Comparison of ENCODE assay signal across 20 cellular contexts in genomic region chr2:173851256-173851655, GRCh38.
DNase-seq lines count a peak whose midpoint lies in the region; ATAC-seq and TF ChIP-seq lines count a peak whose summit lies in the region.
"Had no signal": no experiment of that assay in that cellular context is flagged by ENCODE, and none has a peak within 500 bp of the region (broad histone marks: within the 10 kb centered on the region; RNA-seq: fewer than 3 reads in every experiment).

No MANE protein-coding gene starts in this region.

- no peak overlapping the region for H3K27ac Mint-ChIP-seq in activated T-cell treated with anti-CD3 and anti-CD28 coated beads, Interleukin-2, amount 50 U/mL, for 24 hours
- H3K27ac Mint-ChIP-seq: activated CD4-positive, alpha-beta T cell treated with anti-CD3 and anti-CD28 coated beads, Interleukin-2, amount 10 ng/mL, durations not matched to agents 24 days and 14 days; nephron progenitor cell; T-helper 2 cell treated with Interferon-gamma antibody and Interleukin-4, amounts not matched to agents 5 μg/mL and 100 μg/mL, for 36 hours had no signal

- BruUV-seq in mammary epithelial cell (replicated peaks; lab: Mats Ljungman, UMichigan) = no TSS peak

- H4K20me1 ChIP-seq in mammary epithelial cell (ENCODE audit: insufficient read depth, low read length) = no peaks in the 10 kb centered on the region

- H3K4me3 Mint-ChIP-seq in activated T-cell treated with anti-CD3 and anti-CD28 coated beads, Interleukin-2, amount 50 U/mL, for 24 hours = no peak overlapping the region
- H3K4me3 Mint-ChIP-seq: activated CD4-positive, alpha-beta T cell treated with anti-CD3 and anti-CD28 coated beads, Interleukin-2, amount 10 ng/mL, durations not matched to agents 24 days and 14 days; nephron progenitor cell; T-helper 2 cell treated with Interferon-gamma antibody and Interleukin-4, amounts not matched to agents 5 μg/mL and 100 μg/mL, for 36 hours had no signal

- H3K4me3 ChIP-seq in mammary epithelial cell (replicated peaks in 1 of 3; ENCODE audit: insufficient read depth in 1 of 3, low read depth in 2 of 3, low read length in 3 of 3) = no peak overlapping the region
- no peak overlapping the region for H3K4me3 ChIP-seq in lung
- H3K4me3 ChIP-seq in lower lobe of right lung = no peak overlapping the region
- H3K4me3 ChIP-seq: dorsolateral prefrontal cortex had no signal

- H3K27ac ChIP-seq in mammary epithelial cell (ENCODE audit: insufficient read depth, low read depth, low read length) (no peak overlapping the region), lung (ENCODE audit: low read depth in 1 of 2, low read length in 1 of 2) (no peak overlapping the region), lower lobe of right lung (no peak overlapping the region)
- H3K27ac ChIP-seq: dorsolateral prefrontal cortex had no signal

- H3K4me2 ChIP-seq in mammary epithelial cell (ENCODE audit: insufficient read depth, low read depth, low read length) = no peak overlapping the region

- peaks cover 1% of the 10 kb centered on the region for H3K27me3 ChIP-seq in mammary epithelial cell (ENCODE audit: insufficient read depth, low read length)
- no peaks in the 10 kb centered on the region for H3K27me3 ChIP-seq in lung (ENCODE audit: control insufficient read depth, insufficient read depth)
- no peaks in the 10 kb centered on the region for H3K27me3 ChIP-seq in lower lobe of right lung (ENCODE audit: low read depth)

- H3K27me3 Mint-ChIP-seq in activated T-cell treated with anti-CD3 and anti-CD28 coated beads, Interleukin-2, amount 50 U/mL, for 24 hours = peaks cover 15% of the 10 kb centered on the region

- no peaks in the 10 kb centered on the region for H3K79me2 ChIP-seq in mammary epithelial cell (ENCODE audit: insufficient read depth, low read length)

- H3K4me1 ChIP-seq in mammary epithelial cell (ENCODE audit: insufficient read depth, low read length) (no peaks in the 10 kb centered on the region), lung (ENCODE audit: control insufficient read depth in 2 of 2, insufficient read depth in 2 of 2, low read length in 2 of 2) (no peaks in the 10 kb centered on the region), lower lobe of right lung (no peaks in the 10 kb centered on the region)
- H3K4me1 ChIP-seq: Caco-2 had no signal

- 13% methylated on average over 7 of the region's 7 CpGs for WGBS in mammary epithelial cell (ENCODE audit: low coverage, missing lambda C conversion rate)
- 76 to 90% methylated on average over 7 of the region's 7 CpGs for WGBS in lung, 2 donors

- intact Hi-C loops in mammary epithelial cell (cut with micrococcal nuclease) = no loop called here
- intact Hi-C loops in lower lobe of right lung (cut with DNase I) = no loop called here

- CTCF ChIA-PET in mammary epithelial cell (lab: Charles Lee; ENCODE audit: low non-redundant PET) = no interaction called here

- H3K9me3 Mint-ChIP-seq in activated T-cell treated with anti-CD3 and anti-CD28 coated beads, Interleukin-2, amount 50 U/mL, for 24 hours = no peaks in the 10 kb centered on the region
- H3K9me3 Mint-ChIP-seq: activated CD4-positive, alpha-beta T cell treated with anti-CD3 and anti-CD28 coated beads, Interleukin-2, amount 10 ng/mL, durations not matched to agents 24 days and 14 days; T-helper 2 cell treated with Interferon-gamma antibody and Interleukin-4, amounts not matched to agents 5 μg/mL and 100 μg/mL, for 36 hours had no signal

- no peak for ATAC-seq in lung (ENCODE audit: insufficient read depth, low FRiP score)
- no peak for ATAC-seq in lower lobe of right lung

- no peaks in the 10 kb centered on the region for H3K36me3 Mint-ChIP-seq in activated T-cell treated with anti-CD3 and anti-CD28 coated beads, Interleukin-2, amount 50 U/mL, for 24 hours (ENCODE audit: low read depth)

- DNase-seq in AG08395 (ENCODE audit: low spot score) = peak; percentile 52
- peak; percentile 50 for DNase-seq in M059J (ENCODE audit: low read depth)
- no peak for DNase-seq in mammary epithelial cell
- DNase-seq in lung (ENCODE audit: low spot score) = peak; percentile 40
- no peak for DNase-seq in NCI-H510A treated with DMSO at 0.1 percent for 48 hours (lab: John Stamatoyannopoulos, UW)
- DNase-seq in activated T-cell treated with anti-CD3 and anti-CD28 coated beads, Interleukin-2, amount 50 U/mL, for 24 hours = no peak
- DNase-seq in activated effector memory CD4-positive, alpha-beta T cell treated with Interleukin-2 at 50 U/mL for 16 hours = no peak
- DNase-seq in lower lobe of right lung = no peak
- DNase-seq: activated CD4-positive, alpha-beta T cell treated with anti-CD3 and anti-CD28 coated beads, Interleukin-2, amount 10 ng/mL, durations not matched to agents 24 days and 14 days; activated T-cell treated with anti-CD3 and anti-CD28 coated beads, Interleukin-2, amount 50 U/mL, for 48 hours; amniotic stem cell; Caco-2; NCI-H1930; NCI-H69; nephron progenitor cell; retina; RPMI8226; stimulated activated CD4-positive, alpha-beta T cell treated with anti-CD3 and anti-CD28 coated beads, Interleukin-1b, Interleukin-23, amount 100 ng/mL, for 48 hours had no signal

- dilution Hi-C loops in mammary epithelial cell (cut with HindIII; ENCODE audit: low sequenced_read_pairs) = no loop called here

- H2AFZ ChIP-seq in mammary epithelial cell (ENCODE audit: low read depth, low read length) = peak overlapping the region; percentile 6

- H3K36me3 ChIP-seq in mammary epithelial cell (ENCODE audit: insufficient read depth, low read length) (no peaks in the 10 kb centered on the region), lung (ENCODE audit: control insufficient read depth in 2 of 2, insufficient read depth in 2 of 2, low read length in 2 of 2) (no peaks in the 10 kb centered on the region), lower lobe of right lung (no peaks in the 10 kb centered on the region)

- no peak overlapping the region for H3K9ac ChIP-seq in mammary epithelial cell (ENCODE audit: insufficient read depth, low read length)

- TF ChIP-seq CTCF in mammary epithelial cell (conservative IDR thresholded peaks at IDR 0.05 in 1 of 2, IDR thresholded peaks at IDR 0.05 in 1 of 2; ENCODE audit: extremely low read depth in 1 of 2, insufficient read depth in 1 of 2, low read depth in 1 of 2, low read length in 2 of 2) = no peak
- no peak for TF ChIP-seq CTCF in lung (IDR thresholded peaks at IDR 0.05; ENCODE audit: control extremely low read depth, extremely low read depth)
- TF ChIP-seq CTCF in lower lobe of right lung (IDR thresholded peaks at IDR 0.05) = no peak

- in situ Hi-C loops in mammary epithelial cell (cut with MboI; ENCODE audit: low sequenced_read_pairs in 2 of 2) = no loop called here

- no peaks in the 10 kb centered on the region for H3K4me1 Mint-ChIP-seq in activated T-cell treated with anti-CD3 and anti-CD28 coated beads, Interleukin-2, amount 50 U/mL, for 24 hours (ENCODE audit: low read depth)
- H3K4me1 Mint-ChIP-seq: activated CD4-positive, alpha-beta T cell treated with anti-CD3 and anti-CD28 coated beads, Interleukin-2, amount 10 ng/mL, durations not matched to agents 24 days and 14 days; nephron progenitor cell had no signal

- H3K9me3 ChIP-seq in mammary epithelial cell (replicated peaks; ENCODE audit: insufficient read depth, low read length) (no peaks in the 10 kb centered on the region), lung (ENCODE audit: control insufficient read depth in 2 of 2, insufficient read depth in 1 of 2, low read length in 1 of 2) (peaks cover 0 to 3% of the 10 kb centered on the region in 2 donors), lower lobe of right lung (no peaks in the 10 kb centered on the region)
- H3K9me3 ChIP-seq: Caco-2 had no signal

Comparison
In these comparisons a context has a peak if more than half of its experiments do, and no peak if none do; other contexts are left out.
1. DNase-seq: peak in AG08395 (single experiment), M059J (single experiment) and lung (single experiment); none in mammary epithelial cell (single experiment), NCI-H510A treated with DMSO at 0.1 percent for 48 hours (single experiment), activated T-cell treated with anti-CD3 and anti-CD28 coated beads, Interleukin-2, amount 50 U/mL, for 24 hours (single experiment), activated effector memory CD4-positive, alpha-beta T cell treated with Interleukin-2 at 50 U/mL for 16 hours (single experiment) and lower lobe of right lung (single experiment).